In the genomic region with DNA sequence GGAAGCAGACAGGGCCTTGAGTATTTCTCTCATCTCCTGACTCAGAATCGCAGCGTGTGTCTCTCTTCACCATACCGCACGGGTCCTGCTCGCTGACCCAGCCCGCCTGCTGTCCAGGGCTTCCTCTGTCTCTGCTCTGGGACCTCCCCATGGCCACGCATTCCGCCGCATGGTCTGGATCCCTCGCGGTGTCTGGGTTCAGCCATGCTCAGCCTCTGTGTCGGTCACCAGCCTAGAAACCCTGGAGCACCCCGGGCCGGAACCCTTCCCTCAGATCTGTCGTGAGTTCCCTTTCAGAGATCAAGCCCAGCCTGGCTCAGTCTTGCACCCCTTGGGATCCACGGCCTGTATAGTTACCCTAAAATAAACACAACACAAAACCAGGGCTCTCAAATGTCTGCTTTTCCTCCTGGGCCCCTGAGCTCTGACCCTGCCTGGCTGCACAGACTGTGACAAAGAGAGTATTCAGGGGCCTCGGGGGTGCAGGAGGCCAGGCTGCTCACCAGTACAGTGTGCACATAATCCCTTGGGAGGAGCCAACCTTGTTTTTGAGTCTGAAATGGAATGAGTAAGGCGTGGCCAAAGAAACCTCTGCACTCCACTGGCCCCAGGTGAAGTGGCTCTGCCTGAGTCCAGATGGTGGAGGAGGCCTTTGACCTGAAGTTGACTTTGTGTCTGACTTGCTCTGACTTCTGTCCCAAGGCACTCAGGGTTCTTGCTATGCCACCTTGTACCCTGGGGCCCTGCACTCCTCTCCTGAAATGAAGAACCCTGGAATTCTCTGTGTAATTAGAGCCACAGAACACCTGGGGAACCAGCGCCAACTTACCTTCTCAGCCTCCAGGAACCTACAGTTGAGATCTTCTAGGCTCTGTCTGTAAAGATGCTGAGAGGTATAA, we compare ENCODE assay signal across 11 cellular contexts. TPM values are rescaled to one million over a fixed set of nuclear protein-coding genes. Genes with fewer than 3 reads are reported as not detected.
A peak's percentile ranks its signal among the peaks of the same experiment; 100 is the strongest.
DNase-seq lines count a peak whose midpoint lies in the region; ATAC-seq and TF ChIP-seq lines count a peak whose summit lies in the region.
"Had no signal": no experiment of that assay in that cellular context is flagged by ENCODE, and none has a peak within 500 bp of the region (broad histone marks: within the 10 kb centered on the region; RNA-seq: fewer than 3 reads in every experiment).

No MANE protein-coding gene starts in this region.

- H3K4me3 ChIP-seq in ascending aorta, result no peak overlapping the region
- no peak overlapping the region for H3K4me3 ChIP-seq in esophagus muscularis mucosa
- H3K4me3 ChIP-seq: SJSA1 had no signal

- H3K9me3 ChIP-seq in ascending aorta (no peaks in the 10 kb centered on the region), esophagus muscularis mucosa (no peaks in the 10 kb centered on the region)
- H3K9me3 ChIP-seq: SJSA1 had no signal

- DNase-seq in NCI-H1092 treated with DMSO at 0.1 percent for 48 hours (lab: John Stamatoyannopoulos, UW), result peak; percentile 27
- no peak for DNase-seq in NCI-H1092 (lab: John Stamatoyannopoulos, UW)
- peak; percentile 10 for DNase-seq in NCI-H748 treated with DMSO at 0.1 percent for 48 hours (lab: John Stamatoyannopoulos, UW)
- peak; percentile 34 for DNase-seq in retina
- DNase-seq in ascending aorta (ENCODE audit: low spot score in 2 of 2), result no peak
- DNase-seq in esophagus muscularis mucosa (ENCODE audit: extremely low spot score), result no peak
- DNase-seq: activated B cell treated with CpG ODN at 0.5 μM for 24 hours, amygdala had no signal

- intact Hi-C loops in ascending aorta (cut with DNase I) (no loop called here), esophagus muscularis mucosa (cut with DNase I) (no loop called here)

- no peak for TF ChIP-seq EP300 in esophagus muscularis mucosa (IDR thresholded peaks at IDR 0.05)

- H3K4me1 ChIP-seq in ascending aorta (no peaks in the 10 kb centered on the region), esophagus muscularis mucosa (peaks cover 6 to 24% (median 8%) of the 10 kb centered on the region in 4 donors)

- H3K36me3 ChIP-seq in ascending aorta, result no peaks in the 10 kb centered on the region
- H3K36me3 ChIP-seq in esophagus muscularis mucosa, result no peaks in the 10 kb centered on the region
- H3K36me3 ChIP-seq: SJSA1 had no signal

- TF ChIP-seq POLR2A in esophagus muscularis mucosa (IDR thresholded peaks at IDR 0.05; ENCODE audit: low read depth), result no peak

- ATAC-seq in esophagus mucosa (peak; percentile 53), HG02759 (IDR thresholded peaks at IDR 0.05; ENCODE audit: unreplicated experiment) (no peak)

- no peaks in the 10 kb centered on the region for H3K27me3 ChIP-seq in ascending aorta
- no peaks in the 10 kb centered on the region for H3K27me3 ChIP-seq in esophagus muscularis mucosa
- H3K27me3 ChIP-seq: SJSA1 had no signal

- no peak for TF ChIP-seq CTCF in ascending aorta (IDR thresholded peaks at IDR 0.05)
- TF ChIP-seq CTCF in esophagus muscularis mucosa (IDR thresholded peaks at IDR 0.05), result no peak

- H3K27ac ChIP-seq in ascending aorta, result no peak overlapping the region
- H3K27ac ChIP-seq in esophagus muscularis mucosa (replicated peaks in 1 of 4), result no peak overlapping the region
- H3K27ac ChIP-seq: SJSA1 had no signal

- WGBS in esophagus muscularis mucosa, result 79% methylated on average over 19 of the region's 19 CpGs

RNA-seq across cellular contexts. Expression of gene SPIRE2, which starts 5.8 kb away (rescaled TPM):
- total RNA-seq in esophagus mucosa, result 3.9 TPM
- not detected for total RNA-seq in ascending aorta
- 1 to 10 TPM; 1.8 to 7.2 (median 4.2) TPM for total RNA-seq in esophagus muscularis mucosa

RNA-seq across cellular contexts. Expression of gene FANCA, which starts 6.0 kb away (rescaled TPM):
- total RNA-seq in esophagus mucosa (14.9 TPM), ascending aorta (68.1 TPM), esophagus muscularis mucosa (1 to 10 TPM in 2 of 4 donors, under 1 TPM in 2; 0.17 to 3.0 (median 0.95) TPM)

RNA-seq across cellular contexts. Expression of gene TCF25, which starts 51.0 kb away (rescaled TPM):
- 99.2 TPM for total RNA-seq in esophagus mucosa
- total RNA-seq in ascending aorta, result 237 TPM
- total RNA-seq in esophagus muscularis mucosa, result 100 to 1,000 TPM; 126 to 151 (median 137) TPM

Comparison
In these comparisons a context has a peak if more than half of its experiments do, and no peak if none do; other contexts are left out.
1. DNase-seq: peak in NCI-H1092 treated with DMSO at 0.1 percent for 48 hours (single experiment), NCI-H748 treated with DMSO at 0.1 percent for 48 hours (single experiment) and retina (single experiment); none in NCI-H1092 (single experiment), ascending aorta (0 of 2) and esophagus muscularis mucosa (single experiment).